Comparison of ENCODE assay signal across 1 cellular context in the genomic region with DNA sequence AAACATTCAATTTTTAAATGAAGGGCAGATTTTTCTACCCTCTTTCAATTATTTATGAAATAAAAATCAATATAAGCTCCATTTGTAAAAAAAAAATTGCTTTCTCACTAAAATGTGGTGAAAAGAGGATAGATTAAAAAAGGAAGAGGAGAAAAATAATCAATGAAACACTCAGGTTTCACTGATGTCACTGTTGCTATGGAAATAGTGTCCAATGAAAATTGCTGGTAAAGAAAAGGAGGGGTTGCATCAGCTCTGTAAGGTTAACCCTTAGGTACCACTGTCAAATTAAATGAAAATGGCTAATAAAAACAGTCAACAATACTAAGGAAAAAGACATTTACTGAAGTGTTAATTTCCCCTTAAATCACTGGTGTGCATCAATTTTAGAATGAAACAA.
TF ChIP-seq lines count a peak whose summit lies in the region.

No MANE protein-coding gene starts in this region.

TF ChIP-seq in H1, 55 proteins besides CTCF, POLR2A, EP300 and RAD21 (continued from another document):
- TF ChIP-seq CHD2 (IDR thresholded peaks at IDR 0.05; ENCODE audit: low read length), result 0 out of 2 replicates have a peak, but pooled peaks have one; percentile 47
- peak; percentile 76 for TF ChIP-seq JUND (IDR thresholded peaks at IDR 0.05; ENCODE audit: low read length)
- TF ChIP-seq BRCA1 (IDR thresholded peaks at IDR 0.05; ENCODE audit: low read depth, low read length), result 0 out of 2 replicates have a peak, but pooled peaks have one; percentile 42
